In genomic region chr21:29443398-29444010, GRCh38 we compare ENCODE assay signal across 20 cellular contexts.
"Had no signal": no experiment of that assay in that cellular context is flagged by ENCODE, and none has a peak within 500 bp of the region (broad histone marks: within the 10 kb centered on the region; RNA-seq: fewer than 3 reads in every experiment).

No MANE protein-coding gene starts in this region.

- H3K36me3 Mint-ChIP-seq: activated naive CD4-positive, alpha-beta T cell treated with anti-CD3 and anti-CD28 coated beads, Interleukin-2, amount 10 ng/mL, durations not matched to agents 7 days and 5 days; neural progenitor cell had no signal

- ATAC-seq: left lobe of liver, psoas muscle, right lobe of liver, upper lobe of right lung had no signal

- H3K27me3 Mint-ChIP-seq: activated naive CD4-positive, alpha-beta T cell treated with anti-CD3 and anti-CD28 coated beads, Interleukin-2, amount 10 ng/mL, durations not matched to agents 7 days and 5 days; naive B cell had no signal

- H3K27ac Mint-ChIP-seq: activated naive CD4-positive, alpha-beta T cell treated with anti-CD3 and anti-CD28 coated beads, Interleukin-2, amount 10 ng/mL, durations not matched to agents 7 days and 5 days; activated T-helper 2 cell treated with anti-CD3 and anti-CD28 coated beads, Interferon-gamma antibody, Interleukin-2, Interleukin-4, amounts not matched to agents 10 μg/mL and 5 μg/mL and 100 μg/mL, durations not matched to agents 14 hours and 24 hours and 36 hours; naive B cell; neural progenitor cell; T-helper 1 cell treated with Interleukin-12 subunit alpha and Interleukin-12 subunit beta and Interleukin-4 antibody, amounts not matched to agents 30 μg/mL and 1 μg/mL, for 36 hours had no signal

- H3K4me1 Mint-ChIP-seq: activated naive CD4-positive, alpha-beta T cell treated with anti-CD3 and anti-CD28 coated beads, Interleukin-2, amount 10 ng/mL, durations not matched to agents 7 days and 5 days had no signal

- DNase-seq: activated naive CD4-positive, alpha-beta T cell treated with anti-CD3 and anti-CD28 coated beads, Interleukin-2, amount 10 ng/mL, durations not matched to agents 7 days and 5 days; amygdala; brain microvascular endothelial cell; cerebellar nuclear complex; dermis blood vessel endothelial cell; hippocampal formation; mammary epithelial cell; naive B cell; psoas muscle; right lobe of liver; stimulated activated CD4-positive, alpha-beta T cell treated with anti-CD3 and anti-CD28 coated beads, Interleukin-4, amount 100 ng/mL, for 4 hours; stimulated activated CD8-positive, alpha-beta memory T cell treated with anti-CD3 and anti-CD28 coated beads, Interleukin-4, amount 100 ng/mL, for 48 hours; stomach; testis; upper lobe of right lung; WERI-Rb-1 had no signal

- H3K4me3 Mint-ChIP-seq: activated naive CD4-positive, alpha-beta T cell treated with anti-CD3 and anti-CD28 coated beads, Interleukin-2, amount 10 ng/mL, durations not matched to agents 7 days and 5 days; naive B cell; neural progenitor cell; T-helper 1 cell treated with Interleukin-12 subunit alpha and Interleukin-12 subunit beta and Interleukin-4 antibody, amounts not matched to agents 30 μg/mL and 1 μg/mL, for 36 hours had no signal
